In genomic region chr7:135537453-135537852, GRCh38 we compare ENCODE assay signal across 33 cellular contexts.
"Had no signal": no experiment of that assay in that cellular context is flagged by ENCODE, and none has a peak within 500 bp of the region (broad histone marks: within the 10 kb centered on the region; RNA-seq: fewer than 3 reads in every experiment).

No MANE protein-coding gene starts in this region.

- DNase-seq: activated CD4-positive, alpha-beta memory T cell treated with anti-CD3 and anti-CD28 coated beads for 36 hours; activated CD4-positive, alpha-beta T cell treated with anti-CD3 and anti-CD28 coated beads for 36 hours; activated CD4-positive, alpha-beta T cell treated with anti-CD3 and anti-CD28 coated beads, Interleukin-2, amount 10 ng/mL, durations not matched to agents 24 days and 14 days; activated CD4-positive, CD25-positive, alpha-beta regulatory T cell; activated CD4-positive, CD25-positive, alpha-beta regulatory T cell treated with anti-CD3 and anti-CD28 coated beads, Interleukin-2, amount 50 U/mL, for 72 hours; activated CD8-positive, alpha-beta memory T cell treated with anti-CD3 and anti-CD28 coated beads, Interleukin-2, amount 10 ng/mL, durations not matched to agents 7 days and 5 days; activated CD8-positive, alpha-beta memory T cell treated with anti-CD3 and anti-CD28 coated beads, Interleukin-2, amount 50 U/mL, for 4 hours; activated CD8-positive, alpha-beta T cell treated with anti-CD3 and anti-CD28 coated beads, Interleukin-2, amount 10 ng/mL, durations not matched to agents 7 days and 5 days; activated effector memory CD4-positive, alpha-beta T cell treated with anti-CD3 and anti-CD28 coated beads, Interleukin-2, amount 50 U/mL, for 16 hours; activated naive CD4-positive, alpha-beta T cell treated with anti-CD3 and anti-CD28 coated beads for 36 hours; activated naive CD8-positive, alpha-beta T cell treated with anti-CD3 and anti-CD28 coated beads for 36 hours; activated naive CD8-positive, alpha-beta T cell treated with anti-CD3 and anti-CD28 coated beads, Interleukin-2, amount 50 U/mL, for 24 hours; activated T-cell treated with anti-CD3 and anti-CD28 coated beads, Interleukin-2, amount 50 U/mL, for 1 hour; activated T-cell treated with anti-CD3 and anti-CD28 coated beads, Interleukin-2, amount 50 U/mL, for 48 hours; adrenal gland; amygdala; aorta; body of pancreas; central memory CD4-positive, alpha-beta T cell; cerebellar nuclear complex; colonic mucosa; dorsolateral prefrontal cortex; effector memory CD4-positive, alpha-beta T cell; erythroblast; foreskin keratinocyte; gastrocnemius medialis; glutamatergic neuron; T-helper 2 cell had no signal

- H3K4me3 Mint-ChIP-seq: activated CD4-positive, alpha-beta memory T cell treated with anti-CD3 and anti-CD28 coated beads for 36 hours; activated CD4-positive, alpha-beta T cell treated with anti-CD3 and anti-CD28 coated beads for 36 hours; activated CD4-positive, alpha-beta T cell treated with anti-CD3 and anti-CD28 coated beads, Interleukin-2, amount 10 ng/mL, durations not matched to agents 24 days and 14 days; activated CD8-positive, alpha-beta memory T cell treated with anti-CD3 and anti-CD28 coated beads, Interleukin-2, amount 10 ng/mL, durations not matched to agents 7 days and 5 days; activated CD8-positive, alpha-beta T cell treated with anti-CD3 and anti-CD28 coated beads, Interleukin-2, amount 10 ng/mL, durations not matched to agents 7 days and 5 days; activated naive CD4-positive, alpha-beta T cell treated with anti-CD3 and anti-CD28 coated beads for 36 hours; activated naive CD4-positive, alpha-beta T cell treated with anti-CD3 and anti-CD28 coated beads, Interleukin-2, amount 50 U/mL, for 24 hours; activated naive CD8-positive, alpha-beta T cell treated with anti-CD3 and anti-CD28 coated beads for 36 hours; activated naive CD8-positive, alpha-beta T cell treated with anti-CD3 and anti-CD28 coated beads, Interleukin-2, amount 50 U/mL, for 24 hours; activated T-helper 1 cell treated with anti-CD3 and anti-CD28 coated beads, Interleukin-12 subunit alpha, Interleukin-12 subunit beta, Interleukin-2, Interleukin-4 antibody, amounts not matched to agents 30 ng/mL and 10 ng/mL and 1 ng/mL, durations not matched to agents 14 hours and 24 hours and 36 hours had no signal

- H3K27ac ChIP-seq: adrenal gland, body of pancreas, cardiac muscle cell, colonic mucosa, dorsolateral prefrontal cortex, esophagus muscularis mucosa, foreskin keratinocyte, gastrocnemius medialis had no signal

- H3K36me3 Mint-ChIP-seq: activated CD4-positive, alpha-beta memory T cell treated with anti-CD3 and anti-CD28 coated beads for 36 hours; activated CD8-positive, alpha-beta memory T cell treated with anti-CD3 and anti-CD28 coated beads, Interleukin-2, amount 10 ng/mL, durations not matched to agents 7 days and 5 days; activated naive CD4-positive, alpha-beta T cell treated with anti-CD3 and anti-CD28 coated beads, Interleukin-2, amount 50 U/mL, for 24 hours; activated naive CD8-positive, alpha-beta T cell treated with anti-CD3 and anti-CD28 coated beads for 36 hours had no signal

- H3K27ac Mint-ChIP-seq: activated CD4-positive, alpha-beta memory T cell treated with anti-CD3 and anti-CD28 coated beads for 36 hours; activated CD4-positive, alpha-beta T cell treated with anti-CD3 and anti-CD28 coated beads for 36 hours; activated CD4-positive, alpha-beta T cell treated with anti-CD3 and anti-CD28 coated beads, Interleukin-2, amount 10 ng/mL, durations not matched to agents 24 days and 14 days; activated CD8-positive, alpha-beta memory T cell treated with anti-CD3 and anti-CD28 coated beads, Interleukin-2, amount 10 ng/mL, durations not matched to agents 7 days and 5 days; activated CD8-positive, alpha-beta T cell treated with anti-CD3 and anti-CD28 coated beads, Interleukin-2, amount 10 ng/mL, durations not matched to agents 7 days and 5 days; activated naive CD4-positive, alpha-beta T cell treated with anti-CD3 and anti-CD28 coated beads for 36 hours; activated naive CD4-positive, alpha-beta T cell treated with anti-CD3 and anti-CD28 coated beads, Interleukin-2, amount 50 U/mL, for 24 hours; activated naive CD8-positive, alpha-beta T cell treated with anti-CD3 and anti-CD28 coated beads for 36 hours; activated naive CD8-positive, alpha-beta T cell treated with anti-CD3 and anti-CD28 coated beads, Interleukin-2, amount 50 U/mL, for 24 hours; activated T-helper 1 cell treated with anti-CD3 and anti-CD28 coated beads, Interleukin-12 subunit alpha, Interleukin-12 subunit beta, Interleukin-2, Interleukin-4 antibody, amounts not matched to agents 30 ng/mL and 10 ng/mL and 1 ng/mL, durations not matched to agents 14 hours and 24 hours and 36 hours; activated T-helper 2 cell treated with anti-CD3 and anti-CD28 coated beads, Interferon-gamma antibody, Interleukin-2, Interleukin-4, amounts not matched to agents 10 μg/mL and 5 μg/mL and 100 μg/mL, durations not matched to agents 14 hours and 24 hours and 36 hours had no signal

- H3K4me1 Mint-ChIP-seq: activated CD4-positive, alpha-beta T cell treated with anti-CD3 and anti-CD28 coated beads for 36 hours; activated CD4-positive, alpha-beta T cell treated with anti-CD3 and anti-CD28 coated beads, Interleukin-2, amount 10 ng/mL, durations not matched to agents 24 days and 14 days; activated CD8-positive, alpha-beta memory T cell treated with anti-CD3 and anti-CD28 coated beads, Interleukin-2, amount 10 ng/mL, durations not matched to agents 7 days and 5 days; activated naive CD4-positive, alpha-beta T cell treated with anti-CD3 and anti-CD28 coated beads, Interleukin-2, amount 50 U/mL, for 24 hours; activated naive CD8-positive, alpha-beta T cell treated with anti-CD3 and anti-CD28 coated beads for 36 hours; activated naive CD8-positive, alpha-beta T cell treated with anti-CD3 and anti-CD28 coated beads, Interleukin-2, amount 50 U/mL, for 24 hours had no signal

- H3K4me1 ChIP-seq: adrenal gland, body of pancreas, colonic mucosa, esophagus muscularis mucosa, foreskin keratinocyte, gastrocnemius medialis had no signal

- H3K36me3 ChIP-seq: adrenal gland, cardiac muscle cell, colonic mucosa, esophagus muscularis mucosa, gastrocnemius medialis had no signal

- H3K4me3 ChIP-seq: adrenal gland, body of pancreas, cardiac muscle cell, colonic mucosa, dorsolateral prefrontal cortex, esophagus muscularis mucosa, gastrocnemius medialis had no signal

- H3K9me3 Mint-ChIP-seq: activated CD4-positive, alpha-beta memory T cell treated with anti-CD3 and anti-CD28 coated beads for 36 hours; activated CD4-positive, alpha-beta T cell treated with anti-CD3 and anti-CD28 coated beads, Interleukin-2, amount 10 ng/mL, durations not matched to agents 24 days and 14 days; activated naive CD4-positive, alpha-beta T cell treated with anti-CD3 and anti-CD28 coated beads for 36 hours; activated naive CD4-positive, alpha-beta T cell treated with anti-CD3 and anti-CD28 coated beads, Interleukin-2, amount 50 U/mL, for 24 hours; activated naive CD8-positive, alpha-beta T cell treated with anti-CD3 and anti-CD28 coated beads for 36 hours; activated naive CD8-positive, alpha-beta T cell treated with anti-CD3 and anti-CD28 coated beads, Interleukin-2, amount 50 U/mL, for 24 hours; activated T-helper 1 cell treated with anti-CD3 and anti-CD28 coated beads, Interleukin-12 subunit alpha, Interleukin-12 subunit beta, Interleukin-2, Interleukin-4 antibody, amounts not matched to agents 30 ng/mL and 10 ng/mL and 1 ng/mL, durations not matched to agents 14 hours and 24 hours and 36 hours; activated T-helper 2 cell treated with anti-CD3 and anti-CD28 coated beads, Interferon-gamma antibody, Interleukin-2, Interleukin-4, amounts not matched to agents 10 μg/mL and 5 μg/mL and 100 μg/mL, durations not matched to agents 14 hours and 24 hours and 36 hours had no signal

- H3K9me3 ChIP-seq: adrenal gland, body of pancreas, colonic mucosa, esophagus muscularis mucosa, gastrocnemius medialis had no signal

- H3K27me3 ChIP-seq: adrenal gland, body of pancreas, cardiac muscle cell, colonic mucosa, dorsolateral prefrontal cortex, esophagus muscularis mucosa, gastrocnemius medialis had no signal
